1 cellular context compared by ENCODE assay signal in genomic region chr1:232894436-232894835, GRCh38.
TF ChIP-seq lines count a peak whose summit lies in the region.

No MANE protein-coding gene starts in this region.

TF ChIP-seq in HepG2, 621 proteins besides CTCF, POLR2A, EP300 and RAD21 (continued from another document):
- TF ChIP-seq, protein P1, sequence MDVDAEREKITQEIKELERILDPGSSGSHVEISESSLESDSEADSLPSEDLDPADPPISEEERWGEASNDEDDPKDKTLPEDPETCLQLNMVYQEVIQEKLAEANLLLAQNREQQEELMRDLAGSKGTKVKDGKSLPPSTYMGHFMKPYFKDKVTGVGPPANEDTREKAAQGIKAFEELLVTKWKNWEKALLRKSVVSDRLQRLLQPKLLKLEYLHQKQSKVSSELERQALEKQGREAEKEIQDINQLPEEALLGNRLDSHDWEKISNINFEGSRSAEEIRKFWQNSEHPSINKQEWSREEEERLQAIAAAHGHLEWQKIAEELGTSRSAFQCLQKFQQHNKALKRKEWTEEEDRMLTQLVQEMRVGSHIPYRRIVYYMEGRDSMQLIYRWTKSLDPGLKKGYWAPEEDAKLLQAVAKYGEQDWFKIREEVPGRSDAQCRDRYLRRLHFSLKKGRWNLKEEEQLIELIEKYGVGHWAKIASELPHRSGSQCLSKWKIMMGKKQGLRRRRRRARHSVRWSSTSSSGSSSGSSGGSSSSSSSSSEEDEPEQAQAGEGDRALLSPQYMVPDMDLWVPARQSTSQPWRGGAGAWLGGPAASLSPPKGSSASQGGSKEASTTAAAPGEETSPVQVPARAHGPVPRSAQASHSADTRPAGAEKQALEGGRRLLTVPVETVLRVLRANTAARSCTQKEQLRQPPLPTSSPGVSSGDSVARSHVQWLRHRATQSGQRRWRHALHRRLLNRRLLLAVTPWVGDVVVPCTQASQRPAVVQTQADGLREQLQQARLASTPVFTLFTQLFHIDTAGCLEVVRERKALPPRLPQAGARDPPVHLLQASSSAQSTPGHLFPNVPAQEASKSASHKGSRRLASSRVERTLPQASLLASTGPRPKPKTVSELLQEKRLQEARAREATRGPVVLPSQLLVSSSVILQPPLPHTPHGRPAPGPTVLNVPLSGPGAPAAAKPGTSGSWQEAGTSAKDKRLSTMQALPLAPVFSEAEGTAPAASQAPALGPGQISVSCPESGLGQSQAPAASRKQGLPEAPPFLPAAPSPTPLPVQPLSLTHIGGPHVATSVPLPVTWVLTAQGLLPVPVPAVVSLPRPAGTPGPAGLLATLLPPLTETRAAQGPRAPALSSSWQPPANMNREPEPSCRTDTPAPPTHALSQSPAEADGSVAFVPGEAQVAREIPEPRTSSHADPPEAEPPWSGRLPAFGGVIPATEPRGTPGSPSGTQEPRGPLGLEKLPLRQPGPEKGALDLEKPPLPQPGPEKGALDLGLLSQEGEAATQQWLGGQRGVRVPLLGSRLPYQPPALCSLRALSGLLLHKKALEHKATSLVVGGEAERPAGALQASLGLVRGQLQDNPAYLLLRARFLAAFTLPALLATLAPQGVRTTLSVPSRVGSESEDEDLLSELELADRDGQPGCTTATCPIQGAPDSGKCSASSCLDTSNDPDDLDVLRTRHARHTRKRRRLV (CRISPR knock-in tag; IDR thresholded peaks at IDR 0.05): no peak
- TF ChIP-seq TCF12 (IDR thresholded peaks at IDR 0.05) (no peak), TCF12 (CRISPR knock-in tag; IDR thresholded peaks at IDR 0.05) (no peak), ZNF331 (CRISPR knock-in tag; IDR thresholded peaks at IDR 0.05) (peak; percentile 96), ZNF263 (CRISPR knock-in tag; IDR thresholded peaks at IDR 0.05) (no peak), MBNL3 (CRISPR knock-in tag; conservative IDR thresholded peaks at IDR 0.05) (no peak), ZNF547 (CRISPR knock-in tag; IDR thresholded peaks at IDR 0.05) (no peak)
